Comparison of ENCODE assay signal across 13 cellular contexts in the genomic region with DNA sequence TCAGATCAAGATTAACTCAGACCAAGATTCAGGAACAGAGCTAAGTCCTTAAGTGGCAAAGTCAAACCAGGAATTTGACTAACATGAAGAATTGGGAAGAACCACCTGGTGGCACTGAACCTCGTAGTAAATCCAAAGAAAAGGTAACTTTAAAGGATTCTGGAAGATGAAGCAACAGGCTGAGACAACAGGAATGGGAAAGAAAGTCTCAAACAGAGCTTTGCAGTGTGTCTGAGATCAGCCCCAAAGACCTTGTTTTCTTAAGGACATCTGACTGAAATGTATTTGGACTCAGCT.
"Had no signal": no experiment of that assay in that cellular context is flagged by ENCODE, and none has a peak within 500 bp of the region (broad histone marks: within the 10 kb centered on the region; RNA-seq: fewer than 3 reads in every experiment).

No MANE protein-coding gene starts in this region.

- H3K4me2 ChIP-seq: hepatocyte had no signal

- H3K27ac ChIP-seq: adrenal gland, ascending aorta, brain microvascular endothelial cell, coronary artery, gastroesophageal sphincter, hepatocyte, neutrophil, right lobe of liver, testis, VCaP had no signal

- H3K4me1 ChIP-seq: adrenal gland, ascending aorta, gastroesophageal sphincter, right lobe of liver, testis, transverse colon had no signal

- ATAC-seq: gastroesophageal sphincter; stimulated activated naive CD8-positive, alpha-beta T cell treated with anti-CD3 and anti-CD28 coated beads, Interleukin-15, Interleukin-2, amounts not matched to agents 100 U/mL and 50 U/mL, for 24 hours had no signal

- H3K36me3 ChIP-seq: adrenal gland, ascending aorta, brain microvascular endothelial cell, gastroesophageal sphincter, neutrophil, right lobe of liver, transverse colon had no signal

- H2AFZ ChIP-seq: hepatocyte had no signal

- H3K9me3 ChIP-seq: adrenal gland, ascending aorta, gastroesophageal sphincter, neutrophil, right lobe of liver, testis, transverse colon had no signal

- H3K27me3 ChIP-seq: ascending aorta, brain microvascular endothelial cell, gastroesophageal sphincter, hepatocyte, neutrophil, right lobe of liver, testis, transverse colon had no signal

- DNase-seq: activated effector memory CD4-positive, alpha-beta T cell treated with Interleukin-2 at 50 U/mL for 16 hours had no signal

- H3K4me3 ChIP-seq: adrenal gland, ascending aorta, coronary artery, gastroesophageal sphincter, hepatocyte, right lobe of liver, testis, transverse colon had no signal

- H3K79me2 ChIP-seq: hepatocyte had no signal
